ENCODE assay signal across 20 cellular contexts in genomic region chr19:52585604-52586003, GRCh38. TPM values are rescaled to one million over a fixed set of nuclear protein-coding genes. Genes with fewer than 3 reads are reported as not detected.
DNase-seq lines count a peak whose midpoint lies in the region; ATAC-seq and TF ChIP-seq lines count a peak whose summit lies in the region.
"Had no signal": no experiment of that assay in that cellular context is flagged by ENCODE, and none has a peak within 500 bp of the region (broad histone marks: within the 10 kb centered on the region; RNA-seq: fewer than 3 reads in every experiment).

No MANE protein-coding gene starts in this region.

- no peak for DNase-seq in GM23338 (ENCODE audit: low spot score)
- DNase-seq in central memory CD8-positive, alpha-beta T cell (ENCODE audit: low spot score in 2 of 2): no peak
- DNase-seq in sciatic nerve (ENCODE audit: low spot score): no peak
- no peak for DNase-seq in activated naive CD4-positive, alpha-beta T cell treated with anti-CD3 and anti-CD28 coated beads for 36 hours
- no peak for DNase-seq in G401 (ENCODE audit: low spot score)
- DNase-seq: ACHN; BE2C; C1 segment of cervical spinal cord; CD4-positive, CD25-positive, alpha-beta regulatory T cell; CD8-positive, alpha-beta memory T cell; COR-L47; DMS 273 treated with DMSO at 0.1 percent for 48 hours; DMS53; DND-41; EL; GDM1; KBM-7 had no signal

- intact Hi-C loops in sciatic nerve (cut with DNase I): no loop called here
- intact Hi-C loops in activated naive CD4-positive, alpha-beta T cell treated with anti-CD3 and anti-CD28 coated beads for 36 hours (cut with micrococcal nuclease): no loop called here

- H3K4me2 ChIP-seq in GM23338: 0 out of 2 replicates have a peak overlapping the region, but pooled peaks have one; percentile 43

- H2AFZ ChIP-seq in GM23338: no peak overlapping the region

- H3K9ac ChIP-seq in HUES6 (ENCODE audit: low read length): no peak overlapping the region

- no peak for TF ChIP-seq CTCF in GM23338 (conservative IDR thresholded peaks at IDR 0.05; ENCODE audit: low read depth in 2 of 2)

- H3K9me2 ChIP-seq in GM23338 (ENCODE audit: insufficient read depth): no peaks in the 10 kb centered on the region

- H3K27ac ChIP-seq in GM23338 (ENCODE audit: low read depth) (no peak overlapping the region), HUES6 (ENCODE audit: low read depth, low read length) (no peak overlapping the region)

- H3K27ac Mint-ChIP-seq in GM23338: no peak overlapping the region
- H3K27ac Mint-ChIP-seq in central memory CD8-positive, alpha-beta T cell (ENCODE audit: low read depth): peak overlapping the region; percentile 6
- H3K27ac Mint-ChIP-seq in activated naive CD4-positive, alpha-beta T cell treated with anti-CD3 and anti-CD28 coated beads for 36 hours: no peak overlapping the region
- H3K27ac Mint-ChIP-seq: CD4-positive, CD25-positive, alpha-beta regulatory T cell; CD8-positive, alpha-beta memory T cell had no signal

- in situ Hi-C loops in G401 (cut with HindIII; ENCODE audit: low sequenced_read_pairs): no loop called here

- peaks cover 9% of the 10 kb centered on the region for H4K20me1 ChIP-seq in GM23338 (replicated peaks; ENCODE audit: insufficient read depth)

- no peaks in the 10 kb centered on the region for H3K27me3 Mint-ChIP-seq in GM23338 (ENCODE audit: insufficient read depth, low read depth, poor library complexity)
- no peaks in the 10 kb centered on the region for H3K27me3 Mint-ChIP-seq in central memory CD8-positive, alpha-beta T cell
- H3K27me3 Mint-ChIP-seq in activated naive CD4-positive, alpha-beta T cell treated with anti-CD3 and anti-CD28 coated beads for 36 hours (ENCODE audit: low read depth): no peaks in the 10 kb centered on the region
- H3K27me3 Mint-ChIP-seq: CD4-positive, CD25-positive, alpha-beta regulatory T cell; CD8-positive, alpha-beta memory T cell had no signal

- peak overlapping the region; percentile 18; the same call in 1 of the 2 replicates for H3K4me3 ChIP-seq in GM23338
- H3K4me3 ChIP-seq in HUES6 (ENCODE audit: low read depth, low read length): 0 out of 2 replicates have a peak overlapping the region, but pooled peaks have one; percentile 7
- H3K4me3 ChIP-seq: HAP-1 had no signal

- no peaks in the 10 kb centered on the region for H3K4me1 Mint-ChIP-seq in GM23338
- no peaks in the 10 kb centered on the region for H3K4me1 Mint-ChIP-seq in central memory CD8-positive, alpha-beta T cell
- H3K4me1 Mint-ChIP-seq in activated naive CD4-positive, alpha-beta T cell treated with anti-CD3 and anti-CD28 coated beads for 36 hours (ENCODE audit: low read depth): no peaks in the 10 kb centered on the region
- H3K4me1 Mint-ChIP-seq: CD4-positive, CD25-positive, alpha-beta regulatory T cell had no signal

- H3K9me3 ChIP-seq in HUES6 (ENCODE audit: control insufficient read depth, insufficient read depth, low read depth, low read length): peaks cover 5% of the 10 kb centered on the region; the same call in 1 of the 2 replicates
- H3K9me3 ChIP-seq: BE2C, HAP-1 had no signal

- H3K4me3 Mint-ChIP-seq in GM23338: no peak overlapping the region
- no peak overlapping the region for H3K4me3 Mint-ChIP-seq in central memory CD8-positive, alpha-beta T cell
- no peak overlapping the region for H3K4me3 Mint-ChIP-seq in activated naive CD4-positive, alpha-beta T cell treated with anti-CD3 and anti-CD28 coated beads for 36 hours
- H3K4me3 Mint-ChIP-seq: CD4-positive, CD25-positive, alpha-beta regulatory T cell; CD8-positive, alpha-beta memory T cell had no signal

- no peaks in the 10 kb centered on the region for H3K79me2 ChIP-seq in GM23338 (replicated peaks; ENCODE audit: insufficient read depth)

- H3K27me3 ChIP-seq in GM23338 (ENCODE audit: insufficient read depth) (no peaks in the 10 kb centered on the region), HUES6 (ENCODE audit: control insufficient read depth, insufficient read depth, low read length) (no peaks in the 10 kb centered on the region)
- H3K27me3 ChIP-seq: BE2C had no signal

- peaks cover 61% of the 10 kb centered on the region for H3K36me3 Mint-ChIP-seq in GM23338 (ENCODE audit: low read depth)
- H3K36me3 Mint-ChIP-seq in central memory CD8-positive, alpha-beta T cell (ENCODE audit: insufficient read depth): peaks cover 27% of the 10 kb centered on the region
- peaks cover 84% of the 10 kb centered on the region for H3K36me3 Mint-ChIP-seq in activated naive CD4-positive, alpha-beta T cell treated with anti-CD3 and anti-CD28 coated beads for 36 hours (ENCODE audit: low read depth)

- ATAC-seq in GM23338: peak; percentile 53
- ATAC-seq in central memory CD8-positive, alpha-beta T cell (replicated peaks; ENCODE audit: extremely low read depth, poor library complexity, severe bottlenecking): no peak
- ATAC-seq in sciatic nerve: peak; percentile 31
- no peak for ATAC-seq in HG02840 (IDR thresholded peaks at IDR 0.05; ENCODE audit: low FRiP score, unreplicated experiment)

- 0 out of 2 replicates have a peak, but pooled peaks cover 2% of the 10 kb centered on the region for H3F3A ChIP-seq in GM23338 (replicated peaks; ENCODE audit: low read depth)

- H3K4me1 ChIP-seq in GM23338 (ENCODE audit: insufficient read depth) (peaks cover 8% of the 10 kb centered on the region), HUES6 (ENCODE audit: control insufficient read depth, insufficient read depth, low read length) (peaks cover 3% of the 10 kb centered on the region; the same call in 1 of the 2 replicates)
- H3K4me1 ChIP-seq: BE2C, HAP-1 had no signal

- CTCF ChIA-PET in activated naive CD4-positive, alpha-beta T cell treated with anti-CD3 and anti-CD28 coated beads for 36 hours (lab: Charles Lee): no interaction called here

- H3K36me3 ChIP-seq in GM23338 (ENCODE audit: insufficient read depth): peaks cover 24% of the 10 kb centered on the region
- H3K36me3 ChIP-seq in HUES6 (ENCODE audit: control insufficient read depth, insufficient read depth, low read length): peaks cover 93% of the 10 kb centered on the region
- H3K36me3 ChIP-seq: BE2C, HAP-1 had no signal

- H3K9me3 Mint-ChIP-seq in GM23338: peaks cover 12% of the 10 kb centered on the region
- peaks cover 6% of the 10 kb centered on the region for H3K9me3 Mint-ChIP-seq in central memory CD8-positive, alpha-beta T cell
- H3K9me3 Mint-ChIP-seq in activated naive CD4-positive, alpha-beta T cell treated with anti-CD3 and anti-CD28 coated beads for 36 hours: peaks cover 56% of the 10 kb centered on the region

TF ChIP-seq in GM23338, 12 proteins besides CTCF, POLR2A, EP300 and RAD21:
- TF ChIP-seq JUNB (IDR thresholded peaks at IDR 0.05; ENCODE audit: unreplicated experiment) (no peak), POLR2AphosphoS5 (IDR thresholded peaks at IDR 0.05; ENCODE audit: low read depth) (no peak), NANOG (IDR thresholded peaks at IDR 0.05; ENCODE audit: borderline replicate concordance) (no peak), ZNF114 (CRISPR knock-in tag; IDR thresholded peaks at IDR 0.05) (no peak)

RNA-seq across cellular contexts. Expression of gene ZNF701, which starts 15.5 kb away (rescaled TPM):
- 24.7 TPM in 2 replicates for total RNA-seq in GM23338 (2014; rRNA removed; shearing (Covaris generic))
- 6.7 and 8.5 TPM in 2 replicates for polyA plus RNA-seq in GM23338 (2016; fragmentation: Nextera tagmentation; extraction: Ambion mirVana)
- 22.4 TPM for total RNA-seq in sciatic nerve
- 10 to 100 TPM; 13.8 to 15.0 TPM for total RNA-seq in activated naive CD4-positive, alpha-beta T cell treated with anti-CD3 and anti-CD28 coated beads for 36 hours
- 1.1 and 1.2 TPM in 2 replicates for total RNA-seq in G401 (2014; rRNA removed; shearing (Covaris generic))

RNA-seq across cellular contexts. Expression of gene ZNF83, which starts 52.6 kb away (rescaled TPM):
- 20.6 and 25.0 TPM in 2 replicates for total RNA-seq in GM23338 (2014; rRNA removed; shearing (Covaris generic))
- polyA plus RNA-seq in GM23338 (2016; fragmentation: Nextera tagmentation; extraction: Ambion mirVana): 11.9 and 16.2 TPM in 2 replicates
- 68.6 TPM for total RNA-seq in sciatic nerve
- total RNA-seq in activated naive CD4-positive, alpha-beta T cell treated with anti-CD3 and anti-CD28 coated beads for 36 hours: 10 to 100 TPM; 23.3 to 23.9 TPM
- total RNA-seq in G401 (2014; rRNA removed; shearing (Covaris generic)): 14.0 and 19.4 TPM in 2 replicates

RNA-seq across cellular contexts. Expression of gene ZNF808, which starts 58.1 kb away (rescaled TPM):
- total RNA-seq in GM23338 (2014; rRNA removed; shearing (Covaris generic)): 27.1 and 32.1 TPM in 2 replicates
- polyA plus RNA-seq in GM23338 (2016; fragmentation: Nextera tagmentation; extraction: Ambion mirVana): 7.0 and 10.5 TPM in 2 replicates
- 38.1 TPM for total RNA-seq in sciatic nerve
- 10 to 100 TPM; 19.1 to 20.1 TPM for total RNA-seq in activated naive CD4-positive, alpha-beta T cell treated with anti-CD3 and anti-CD28 coated beads for 36 hours
- 4.2 and 4.5 TPM in 2 replicates for total RNA-seq in G401 (2014; rRNA removed; shearing (Covaris generic))

Comparison
In these comparisons a context has a peak if more than half of its experiments do, and no peak if none do; other contexts are left out.
1. ATAC-seq: peak in GM23338 (single experiment) and sciatic nerve (single experiment); none in central memory CD8-positive, alpha-beta T cell (single experiment) and HG02840 (single experiment).